16 cellular contexts compared by ENCODE assay signal in genomic region chr6:134550604-134551003, GRCh38.
A peak's percentile ranks its signal among the peaks of the same experiment; 100 is the strongest.
DNase-seq lines count a peak whose midpoint lies in the region; ATAC-seq and TF ChIP-seq lines count a peak whose summit lies in the region.
"Had no signal": no experiment of that assay in that cellular context is flagged by ENCODE, and none has a peak within 500 bp of the region (broad histone marks: within the 10 kb centered on the region; RNA-seq: fewer than 3 reads in every experiment).

No MANE protein-coding gene starts in this region.

- peak; percentile 38 for DNase-seq in HFFc6
- DNase-seq in amniotic stem cell (lab: John Stamatoyannopoulos, UW) = peak; percentile 10
- peak; percentile 35 to 45 for DNase-seq in foreskin fibroblast
- DNase-seq in renal cortical epithelial cell (ENCODE audit: low read depth) = peak; percentile 76
- no peak for DNase-seq in activated T-helper 1 cell treated with anti-CD3 and anti-CD28 coated beads, Interleukin-12 subunit alpha, Interleukin-12 subunit beta, Interleukin-2, Interleukin-4 antibody, amounts not matched to agents 30 ng/mL and 10 ng/mL and 1 ng/mL, durations not matched to agents 14 hours and 24 hours and 36 hours (ENCODE audit: low spot score)
- no peak for DNase-seq in activated CD8-positive, alpha-beta T cell treated with anti-CD3 and anti-CD28 coated beads for 36 hours
- DNase-seq: activated naive CD4-positive, alpha-beta T cell treated with anti-CD3 and anti-CD28 coated beads, Interleukin-2, amount 10 ng/mL, durations not matched to agents 7 days and 5 days; CD4-positive, CD25-positive, alpha-beta regulatory T cell; erythroblast; GOT3; immature natural killer cell; MM.1S; right cardiac atrium; stimulated activated naive CD4-positive, alpha-beta T cell treated with Interleukin-2 at 50 U/mL for 16 hours; WERI-Rb-1 had no signal

- peaks cover 64% of the 10 kb centered on the region for H3K4me1 Mint-ChIP-seq in HFFc6 (ENCODE audit: low read depth)
- no peaks in the 10 kb centered on the region for H3K4me1 Mint-ChIP-seq in activated T-helper 1 cell treated with anti-CD3 and anti-CD28 coated beads, Interleukin-12 subunit alpha, Interleukin-12 subunit beta, Interleukin-2, Interleukin-4 antibody, amounts not matched to agents 30 ng/mL and 10 ng/mL and 1 ng/mL, durations not matched to agents 14 hours and 24 hours and 36 hours (ENCODE audit: low read depth)
- no peaks in the 10 kb centered on the region for H3K4me1 Mint-ChIP-seq in activated CD8-positive, alpha-beta T cell treated with anti-CD3 and anti-CD28 coated beads for 36 hours (ENCODE audit: low read depth)
- H3K4me1 Mint-ChIP-seq: activated naive CD4-positive, alpha-beta T cell treated with anti-CD3 and anti-CD28 coated beads, Interleukin-2, amount 10 ng/mL, durations not matched to agents 7 days and 5 days; CD4-positive, CD25-positive, alpha-beta regulatory T cell; immature natural killer cell had no signal

- CTCF ChIA-PET in activated CD8-positive, alpha-beta T cell treated with anti-CD3 and anti-CD28 coated beads for 36 hours (lab: Charles Lee) = interaction anchor here (0.9 to 1.3 kb wide), 2 partner anchors 273 to 371 kb away, joined by 3 read pairs; no protein-coding TSS in a partner anchor

- H3K27ac Mint-ChIP-seq in HFFc6 = peak overlapping the region; percentile 87
- H3K27ac Mint-ChIP-seq in activated T-helper 1 cell treated with anti-CD3 and anti-CD28 coated beads, Interleukin-12 subunit alpha, Interleukin-12 subunit beta, Interleukin-2, Interleukin-4 antibody, amounts not matched to agents 30 ng/mL and 10 ng/mL and 1 ng/mL, durations not matched to agents 14 hours and 24 hours and 36 hours = no peak overlapping the region
- H3K27ac Mint-ChIP-seq in activated CD8-positive, alpha-beta T cell treated with anti-CD3 and anti-CD28 coated beads for 36 hours = no peak overlapping the region
- H3K27ac Mint-ChIP-seq: activated naive CD4-positive, alpha-beta T cell treated with anti-CD3 and anti-CD28 coated beads, Interleukin-2, amount 10 ng/mL, durations not matched to agents 7 days and 5 days; CD4-positive, CD25-positive, alpha-beta regulatory T cell; immature natural killer cell had no signal

- no peaks in the 10 kb centered on the region for H3K9me3 Mint-ChIP-seq in HFFc6
- peaks cover 4% of the 10 kb centered on the region for H3K9me3 Mint-ChIP-seq in activated T-helper 1 cell treated with anti-CD3 and anti-CD28 coated beads, Interleukin-12 subunit alpha, Interleukin-12 subunit beta, Interleukin-2, Interleukin-4 antibody, amounts not matched to agents 30 ng/mL and 10 ng/mL and 1 ng/mL, durations not matched to agents 14 hours and 24 hours and 36 hours
- peaks cover 2% of the 10 kb centered on the region for H3K9me3 Mint-ChIP-seq in activated CD8-positive, alpha-beta T cell treated with anti-CD3 and anti-CD28 coated beads for 36 hours
- H3K9me3 Mint-ChIP-seq: activated naive CD4-positive, alpha-beta T cell treated with anti-CD3 and anti-CD28 coated beads, Interleukin-2, amount 10 ng/mL, durations not matched to agents 7 days and 5 days had no signal

- intact Hi-C loops in activated T-helper 1 cell treated with anti-CD3 and anti-CD28 coated beads, Interleukin-12 subunit alpha, Interleukin-12 subunit beta, Interleukin-2, Interleukin-4 antibody, amounts not matched to agents 30 ng/mL and 10 ng/mL and 1 ng/mL, durations not matched to agents 14 hours and 24 hours and 36 hours (cut with micrococcal nuclease) = no loop called here
- intact Hi-C loops in activated CD8-positive, alpha-beta T cell treated with anti-CD3 and anti-CD28 coated beads for 36 hours (cut with micrococcal nuclease) = no loop called here

- peaks cover 5% of the 10 kb centered on the region; the same call in 1 of the 2 replicates for H3K36me3 Mint-ChIP-seq in HFFc6 (ENCODE audit: low read depth)
- peaks cover 1% of the 10 kb centered on the region for H3K36me3 Mint-ChIP-seq in activated T-helper 1 cell treated with anti-CD3 and anti-CD28 coated beads, Interleukin-12 subunit alpha, Interleukin-12 subunit beta, Interleukin-2, Interleukin-4 antibody, amounts not matched to agents 30 ng/mL and 10 ng/mL and 1 ng/mL, durations not matched to agents 14 hours and 24 hours and 36 hours (ENCODE audit: low read depth)
- H3K36me3 Mint-ChIP-seq in activated CD8-positive, alpha-beta T cell treated with anti-CD3 and anti-CD28 coated beads for 36 hours (ENCODE audit: low read depth) = no peaks in the 10 kb centered on the region
- H3K36me3 Mint-ChIP-seq: activated naive CD4-positive, alpha-beta T cell treated with anti-CD3 and anti-CD28 coated beads, Interleukin-2, amount 10 ng/mL, durations not matched to agents 7 days and 5 days; CD4-positive, CD25-positive, alpha-beta regulatory T cell; immature natural killer cell had no signal

- H3K4me3 Mint-ChIP-seq in HFFc6 = peak overlapping the region; percentile 76
- H3K4me3 Mint-ChIP-seq in activated T-helper 1 cell treated with anti-CD3 and anti-CD28 coated beads, Interleukin-12 subunit alpha, Interleukin-12 subunit beta, Interleukin-2, Interleukin-4 antibody, amounts not matched to agents 30 ng/mL and 10 ng/mL and 1 ng/mL, durations not matched to agents 14 hours and 24 hours and 36 hours = no peak overlapping the region
- H3K4me3 Mint-ChIP-seq in activated CD8-positive, alpha-beta T cell treated with anti-CD3 and anti-CD28 coated beads for 36 hours = no peak overlapping the region
- H3K4me3 Mint-ChIP-seq: activated naive CD4-positive, alpha-beta T cell treated with anti-CD3 and anti-CD28 coated beads, Interleukin-2, amount 10 ng/mL, durations not matched to agents 7 days and 5 days; CD4-positive, CD25-positive, alpha-beta regulatory T cell; immature natural killer cell had no signal

- POLR2A ChIA-PET in activated CD8-positive, alpha-beta T cell treated with anti-CD3 and anti-CD28 coated beads for 36 hours (lab: Charles Lee) = no interaction called here

- TF ChIP-seq CTCF in HFFc6 (IDR thresholded peaks at IDR 0.05) = no peak
- TF ChIP-seq CTCF in foreskin fibroblast (IDR thresholded peaks at IDR 0.05; ENCODE audit: low read depth, low read length) = no peak
- no peak for TF ChIP-seq CTCF in activated CD8-positive, alpha-beta T cell treated with anti-CD3 and anti-CD28 coated beads for 36 hours (IDR thresholded peaks at IDR 0.05)

- no peak overlapping the region for H3K4me3 ChIP-seq in foreskin fibroblast (ENCODE audit: low read depth in 1 of 2, low read length in 2 of 2)

- no peak for ATAC-seq in activated CD8-positive, alpha-beta T cell treated with anti-CD3 and anti-CD28 coated beads for 36 hours
- ATAC-seq in HG02973 (IDR thresholded peaks at IDR 0.05; ENCODE audit: unreplicated experiment) = no peak

- H3K27me3 Mint-ChIP-seq in HFFc6 (ENCODE audit: insufficient read depth) = no peaks in the 10 kb centered on the region
- peaks cover 5% of the 10 kb centered on the region for H3K27me3 Mint-ChIP-seq in activated T-helper 1 cell treated with anti-CD3 and anti-CD28 coated beads, Interleukin-12 subunit alpha, Interleukin-12 subunit beta, Interleukin-2, Interleukin-4 antibody, amounts not matched to agents 30 ng/mL and 10 ng/mL and 1 ng/mL, durations not matched to agents 14 hours and 24 hours and 36 hours (ENCODE audit: insufficient read depth)
- H3K27me3 Mint-ChIP-seq in activated CD8-positive, alpha-beta T cell treated with anti-CD3 and anti-CD28 coated beads for 36 hours = peaks cover 3% of the 10 kb centered on the region

Comparison
In these comparisons a context has a peak if more than half of its experiments do, and no peak if none do; other contexts are left out.
1. DNase-seq: peak in HFFc6 (single experiment), amniotic stem cell (single experiment), foreskin fibroblast (2 of 2) and renal cortical epithelial cell (single experiment); none in activated T-helper 1 cell treated with anti-CD3 and anti-CD28 coated beads, Interleukin-12 subunit alpha, Interleukin-12 subunit beta, Interleukin-2, Interleukin-4 antibody, amounts not matched to agents 30 ng/mL and 10 ng/mL and 1 ng/mL, durations not matched to agents 14 hours and 24 hours and 36 hours (single experiment) and activated CD8-positive, alpha-beta T cell treated with anti-CD3 and anti-CD28 coated beads for 36 hours (single experiment).